In the genomic region with DNA sequence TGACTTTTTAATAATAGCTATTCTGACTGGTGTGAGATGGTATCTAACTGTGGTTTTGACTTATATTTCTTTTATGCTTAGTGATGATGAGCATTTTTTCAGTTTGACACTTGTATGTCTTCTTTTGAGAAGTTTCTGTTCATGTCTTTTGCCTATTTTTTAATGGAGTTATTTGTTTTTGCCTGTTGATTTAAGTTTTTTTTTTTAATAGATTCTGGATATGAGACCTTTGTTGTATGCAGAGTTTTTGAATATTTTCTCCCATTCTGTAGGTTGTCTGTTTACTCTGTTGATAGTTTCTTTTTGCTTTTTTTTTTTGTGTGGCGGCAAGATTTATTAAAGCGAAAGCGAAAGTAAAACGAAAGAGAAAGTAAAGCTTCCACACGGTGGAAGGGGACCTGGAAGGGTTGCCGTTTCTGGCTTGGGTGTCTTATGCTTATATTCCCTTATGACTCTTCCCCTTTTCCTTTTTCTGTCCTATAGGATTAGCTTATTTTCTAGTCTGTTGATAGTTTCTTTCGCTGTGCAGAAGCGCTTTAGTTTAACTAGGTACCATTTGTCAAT, we compare ENCODE assay signal across 7 cellular contexts.
DNase-seq lines count a peak whose midpoint lies in the region; ATAC-seq and TF ChIP-seq lines count a peak whose summit lies in the region.

No MANE protein-coding gene starts in this region.

- no peak for TF ChIP-seq CTCF in PC-3 (conservative IDR thresholded peaks at IDR 0.05; ENCODE audit: low read depth, low read length)
- no peak for TF ChIP-seq CTCF in dorsolateral prefrontal cortex (IDR thresholded peaks at IDR 0.05 in 54 of 56, conservative IDR thresholded peaks at IDR 0.05 in 2 of 56; ENCODE audit: low read depth in 1 of 56, partially characterized antibody in 56 of 56)
- no peak for TF ChIP-seq CTCF in nephron progenitor cell (IDR thresholded peaks at IDR 0.05)

- H3K4me2 ChIP-seq in PC-3 (ENCODE audit: low read length), result peak overlapping the region; percentile 65
- peak overlapping the region; percentile 65 for H3K4me2 ChIP-seq in skeletal muscle satellite cell (ENCODE audit: low read length)

- intact Hi-C loops in PC-3 (cut with micrococcal nuclease) (loop anchor here (10.0 kb wide), 1 partner anchor 757 kb away; the partner anchor contains the start of gene ATP1B1), dorsolateral prefrontal cortex (cut with DNase I) (loop anchor here (10.0 kb wide), 3 partner anchors 227 to 263 kb away; partner anchors contain the start of gene XCL1 (in 1 of the 2))

- H3K9me3 ChIP-seq in PC-3 (ENCODE audit: low read length) (no peaks in the 10 kb centered on the region), skeletal muscle satellite cell (replicated peaks; ENCODE audit: low read length) (no peaks in the 10 kb centered on the region)

- no peaks in the 10 kb centered on the region for H3K9me2 ChIP-seq in PC-3 (replicated peaks; ENCODE audit: low read length)

- 0 out of 2 replicates have a peak, but pooled peaks cover 4% of the 10 kb centered on the region for H3K4me1 ChIP-seq in PC-3 (ENCODE audit: insufficient read depth, low read length)
- no peaks in the 10 kb centered on the region for H3K4me1 ChIP-seq in skeletal muscle satellite cell (ENCODE audit: control insufficient read depth, insufficient read depth, low read length)

- H3K4me3 ChIP-seq in PC-3 (ENCODE audit: low read length) (peak overlapping the region; percentile 74), dorsolateral prefrontal cortex (peak overlapping the region in 45 of 59 donors; percentile 0 to 54 (median 31)), skeletal muscle satellite cell (ENCODE audit: low read length) (peak overlapping the region; percentile 63)

- no peak overlapping the region for H3K4me3 Mint-ChIP-seq in nephron progenitor cell

- TF ChIP-seq POLR2A in erythroblast (IDR thresholded peaks at IDR 0.05; ENCODE audit: low read length), result no peak

- H3K79me2 ChIP-seq in PC-3 (ENCODE audit: low read length), result no peaks in the 10 kb centered on the region

- CTCF ChIA-PET in PC-3 (lab: Charles Lee), result no interaction called here

- H2AFZ ChIP-seq in PC-3 (ENCODE audit: low read length), result peak overlapping the region; percentile 92

- BruUV-seq in PC-3 (replicated peaks; lab: Mats Ljungman, UMichigan), result no TSS peak

- peaks cover 5% of the 10 kb centered on the region for H3K27me3 Mint-ChIP-seq in nephron progenitor cell (ENCODE audit: low read depth, poor library complexity)

- no peak overlapping the region for H3K27ac ChIP-seq in PC-3 (ENCODE audit: low read length)
- H3K27ac ChIP-seq in dorsolateral prefrontal cortex, result no peak overlapping the region

- no peaks in the 10 kb centered on the region for H3F3A ChIP-seq in PC-3 (ENCODE audit: low read length, unreplicated experiment)

- DNase-seq in H4 (ENCODE audit: low spot score) (peak; percentile 37), PC-3 (peak; percentile 70), dorsolateral prefrontal cortex (no peak), nephron progenitor cell (no peak), erythroblast (lab: John Stamatoyannopoulos, UW) (no peak), NCI-H187 (lab: John Stamatoyannopoulos, UW) (no peak)

- H4K20me1 ChIP-seq in PC-3 (ENCODE audit: low read length), result no peaks in the 10 kb centered on the region

- POLR2A ChIA-PET in PC-3 (lab: Charles Lee; ENCODE audit: unreplicated experiment), result no interaction called here

- no peak overlapping the region for H3K27ac Mint-ChIP-seq in nephron progenitor cell

- H3K9ac ChIP-seq in PC-3 (ENCODE audit: low read length) (peak overlapping the region; percentile 36), skeletal muscle satellite cell (ENCODE audit: low read depth, low read length) (peak overlapping the region; percentile 36)

- peak; percentile 29; the same call in 1 of the 2 replicates for ATAC-seq in PC-3

- H3K4me1 Mint-ChIP-seq in nephron progenitor cell, result no peaks in the 10 kb centered on the region

- H3K27me3 ChIP-seq in PC-3 (ENCODE audit: low read length) (no peaks in the 10 kb centered on the region), dorsolateral prefrontal cortex (no peaks in the 10 kb centered on the region), skeletal muscle satellite cell (ENCODE audit: control insufficient read depth, insufficient read depth, low read length) (no peaks in the 10 kb centered on the region)

- no peaks in the 10 kb centered on the region for H3K36me3 ChIP-seq in PC-3 (ENCODE audit: low read depth, low read length)
- no peaks in the 10 kb centered on the region for H3K36me3 ChIP-seq in skeletal muscle satellite cell (ENCODE audit: insufficient read depth, low read length)

- H3K9me3 Mint-ChIP-seq in nephron progenitor cell, result peaks cover 4% of the 10 kb centered on the region

- H3K36me3 Mint-ChIP-seq in nephron progenitor cell (ENCODE audit: low read depth), result no peaks in the 10 kb centered on the region

Comparison
In these comparisons a context has a peak if more than half of its experiments do, and no peak if none do; other contexts are left out.
1. DNase-seq: peak in H4 (single experiment) and PC-3 (single experiment); none in dorsolateral prefrontal cortex (0 of 10), nephron progenitor cell (single experiment), erythroblast (0 of 2) and NCI-H187 (0 of 2).
2. Peak in every context shown above with its lines, with median percentiles within 50 percentile points of each other: H3K4me3 ChIP-seq.